ENCODE assay signal across 30 cellular contexts in genomic region chr1:31691446-31691845, GRCh38. TPM values are rescaled to one million over a fixed set of nuclear protein-coding genes. Genes with fewer than 3 reads are reported as not detected.
"Had no signal": no experiment of that assay in that cellular context is flagged by ENCODE, and none has a peak within 500 bp of the region (broad histone marks: within the 10 kb centered on the region; RNA-seq: fewer than 3 reads in every experiment).

No MANE protein-coding gene starts in this region.

- H3K4me1 ChIP-seq: adrenal gland had no signal

- H3K4me2 ChIP-seq: KMS-11 had no signal

- H3K4me3 ChIP-seq: adrenal gland, body of pancreas, SK-N-MC had no signal

- DNase-seq: activated CD4-positive, alpha-beta memory T cell treated with anti-CD3 and anti-CD28 coated beads, Interleukin-2, amount 10 ng/mL, durations not matched to agents 7 days and 5 days; activated CD4-positive, alpha-beta T cell treated with anti-CD3 and anti-CD28 coated beads for 1 hour; activated CD4-positive, alpha-beta T cell treated with anti-CD3 and anti-CD28 coated beads for 48 hours; activated CD4-positive, CD25-positive, alpha-beta regulatory T cell; activated gamma-delta T cell; activated naive CD4-positive, alpha-beta T cell treated with anti-CD3 and anti-CD28 coated beads for 36 hours; activated T-cell treated with anti-CD3 and anti-CD28 coated beads, Interleukin-2, amount 50 U/mL, for 24 hours; adrenal gland; body of pancreas; caudate nucleus; cerebellar nuclear complex; NCI-H1048; NCI-H1105 treated with DMSO at 0.1 percent for 48 hours; NCI-H1694; NCI-H1930; NCI-H2081 treated with DMSO at 0.1 percent for 48 hours; NCI-H345; NCI-H524 treated with DMSO at 0.1 percent for 48 hours; SIG-M5; T1000 had no signal

- H3K27ac Mint-ChIP-seq: activated CD4-positive, alpha-beta memory T cell treated with anti-CD3 and anti-CD28 coated beads, Interleukin-2, amount 10 ng/mL, durations not matched to agents 7 days and 5 days; activated naive CD4-positive, alpha-beta T cell treated with anti-CD3 and anti-CD28 coated beads for 36 hours; activated naive CD4-positive, alpha-beta T cell treated with anti-CD3 and anti-CD28 coated beads, Interleukin-2, amount 50 U/mL, for 72 hours; activated T-cell treated with anti-CD3 and anti-CD28 coated beads, Interleukin-2, amount 50 U/mL, for 24 hours; activated T-helper 2 cell treated with anti-CD3 and anti-CD28 coated beads, Interferon-gamma antibody, Interleukin-2, Interleukin-4, amounts not matched to agents 10 μg/mL and 5 μg/mL and 100 μg/mL, durations not matched to agents 14 hours and 24 hours and 36 hours had no signal

- H3K9ac ChIP-seq: KMS-11 had no signal

- H3K36me3 Mint-ChIP-seq: activated naive CD4-positive, alpha-beta T cell treated with anti-CD3 and anti-CD28 coated beads, Interleukin-2, amount 50 U/mL, for 72 hours had no signal

- H3K9me3 Mint-ChIP-seq: activated CD4-positive, alpha-beta memory T cell treated with anti-CD3 and anti-CD28 coated beads, Interleukin-2, amount 10 ng/mL, durations not matched to agents 7 days and 5 days; activated naive CD4-positive, alpha-beta T cell treated with anti-CD3 and anti-CD28 coated beads for 36 hours; activated naive CD4-positive, alpha-beta T cell treated with anti-CD3 and anti-CD28 coated beads, Interleukin-2, amount 50 U/mL, for 72 hours; activated T-cell treated with anti-CD3 and anti-CD28 coated beads, Interleukin-2, amount 50 U/mL, for 24 hours; activated T-helper 2 cell treated with anti-CD3 and anti-CD28 coated beads, Interferon-gamma antibody, Interleukin-2, Interleukin-4, amounts not matched to agents 10 μg/mL and 5 μg/mL and 100 μg/mL, durations not matched to agents 14 hours and 24 hours and 36 hours had no signal

- H3K27me3 ChIP-seq: adrenal gland, body of pancreas had no signal

- H3K4me3 Mint-ChIP-seq: activated CD4-positive, alpha-beta memory T cell treated with anti-CD3 and anti-CD28 coated beads, Interleukin-2, amount 10 ng/mL, durations not matched to agents 7 days and 5 days; activated naive CD4-positive, alpha-beta T cell treated with anti-CD3 and anti-CD28 coated beads for 36 hours; activated T-cell treated with anti-CD3 and anti-CD28 coated beads, Interleukin-2, amount 50 U/mL, for 24 hours had no signal

- FAIRE-seq: astrocyte, bronchial epithelial cell had no signal

- H3K27ac ChIP-seq: adrenal gland, body of pancreas, KMS-11, SK-N-MC, WERI-Rb-1 had no signal

- H3K4me1 Mint-ChIP-seq: activated CD4-positive, alpha-beta memory T cell treated with anti-CD3 and anti-CD28 coated beads, Interleukin-2, amount 10 ng/mL, durations not matched to agents 7 days and 5 days had no signal

- H3K36me3 ChIP-seq: WERI-Rb-1 had no signal

- H3K9me3 ChIP-seq: adrenal gland, body of pancreas had no signal

- ATAC-seq: activated naive CD4-positive, alpha-beta T cell treated with anti-CD3 and anti-CD28 coated beads, Interleukin-2, amount 50 U/mL, for 72 hours; body of pancreas; Right ventricle myocardium inferior had no signal

RNA-seq across cellular contexts. Expression of gene COL16A1, which starts 12.4 kb away (rescaled TPM):
- total RNA-seq: activated CD4-positive, alpha-beta memory T cell treated with anti-CD3 and anti-CD28 coated beads, Interleukin-2, amount 10 ng/mL, durations not matched to agents 7 days and 5 days; activated CD8-positive, alpha-beta memory T cell treated with anti-CD3 and anti-CD28 coated beads for 36 hours; activated T-helper 2 cell treated with anti-CD3 and anti-CD28 coated beads, Interferon-gamma antibody, Interleukin-2, Interleukin-4, amounts not matched to agents 10 μg/mL and 5 μg/mL and 100 μg/mL, durations not matched to agents 14 hours and 24 hours and 36 hours; T-helper 2 cell treated with Interferon-gamma antibody and Interleukin-4, amounts not matched to agents 100 ng/mL and 5 ng/mL, for 36 hours had no signal
